12 cellular contexts compared by ENCODE assay signal in the genomic region with DNA sequence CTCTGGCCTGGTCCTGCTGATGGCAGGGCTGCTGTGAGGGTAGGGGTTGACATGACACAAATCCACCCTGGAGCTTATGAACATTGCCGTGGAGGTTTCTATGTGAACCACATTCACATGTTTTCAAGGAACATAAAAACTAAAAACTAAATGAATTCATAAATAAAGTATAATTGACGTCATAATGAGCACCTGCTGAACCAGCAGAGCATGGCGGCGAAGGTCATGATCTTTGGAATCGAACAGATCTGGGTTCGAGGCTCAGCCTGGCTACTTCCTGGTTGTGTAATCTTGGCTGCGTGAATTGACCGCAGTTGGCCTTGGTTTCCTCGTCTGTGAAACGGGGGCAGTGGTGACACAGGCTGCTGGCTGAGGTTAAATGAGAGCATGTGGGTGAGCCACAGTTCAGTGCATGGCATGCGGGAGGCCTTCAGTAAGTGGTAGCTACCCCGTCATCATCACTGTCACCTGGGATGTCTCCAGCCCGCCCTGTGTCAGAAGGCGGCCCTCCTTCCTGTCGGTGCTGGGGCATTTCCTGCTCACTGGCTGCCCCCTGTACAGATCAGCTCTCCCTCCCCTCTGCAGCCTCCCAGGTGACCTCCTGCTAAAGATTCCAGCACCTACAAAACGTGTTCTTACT.
"Had no signal": no experiment of that assay in that cellular context is flagged by ENCODE, and none has a peak within 500 bp of the region (broad histone marks: within the 10 kb centered on the region; RNA-seq: fewer than 3 reads in every experiment).

No MANE protein-coding gene starts in this region.

- H3K4me2 ChIP-seq: SK-N-SH had no signal

- H3K9me3 ChIP-seq: ascending aorta, SK-N-SH had no signal

- H3K27ac Mint-ChIP-seq: memory B cell had no signal

- H3K9me3 Mint-ChIP-seq: activated T-cell treated with anti-CD3 and anti-CD28 coated beads, Interleukin-2, amount 50 U/mL, for 4 hours had no signal

- H3K27ac ChIP-seq: ascending aorta, foreskin keratinocyte, parathyroid adenoma, tibial nerve, VCaP had no signal

- H3K4me1 Mint-ChIP-seq: memory B cell had no signal

- H3K4me3 ChIP-seq: ascending aorta, tibial nerve had no signal

- H3K27me3 ChIP-seq: ascending aorta, tibial nerve had no signal

- H3K9ac ChIP-seq: parathyroid adenoma, SK-N-SH had no signal

- H3K4me1 ChIP-seq: ascending aorta, foreskin keratinocyte, parathyroid adenoma, tibial nerve had no signal

- DNase-seq: activated gamma-delta T cell treated with Interleukin-2 at 50 U/mL for 16 hours; activated T-cell treated with anti-CD3 and anti-CD28 coated beads, Interleukin-2, amount 50 U/mL, for 4 hours; foreskin keratinocyte; retina; SK-N-SH; T-helper 1 cell had no signal

- H3K4me3 Mint-ChIP-seq: activated T-cell treated with anti-CD3 and anti-CD28 coated beads, Interleukin-2, amount 50 U/mL, for 4 hours; memory B cell had no signal

- H3K36me3 ChIP-seq: ascending aorta, tibial nerve had no signal

- ATAC-seq: activated T-cell treated with anti-CD3 and anti-CD28 coated beads, Interleukin-2, amount 50 U/mL, for 4 hours; foreskin keratinocyte; left lobe of liver had no signal

- H3K36me3 Mint-ChIP-seq: memory B cell had no signal
